10 cellular contexts compared by ENCODE assay signal in the genomic region with DNA sequence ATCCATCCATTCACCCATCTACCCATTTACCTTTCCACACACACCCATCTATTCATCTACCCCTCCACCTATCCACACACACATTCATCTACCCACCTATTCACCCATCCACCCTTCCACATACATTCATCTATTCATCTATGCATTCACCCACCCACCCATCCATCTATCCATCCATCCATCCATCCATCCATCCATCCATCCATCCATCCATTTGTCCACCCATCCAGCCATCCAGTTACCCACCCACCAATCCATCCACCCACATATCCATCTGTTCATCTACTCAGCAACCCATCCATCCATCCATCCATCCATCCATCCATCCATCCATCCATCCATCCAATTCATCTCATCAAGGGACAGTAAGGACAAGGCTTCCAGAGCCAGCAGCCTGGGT.
"Had no signal": no experiment of that assay in that cellular context is flagged by ENCODE, and none has a peak within 500 bp of the region (broad histone marks: within the 10 kb centered on the region; RNA-seq: fewer than 3 reads in every experiment).

No MANE protein-coding gene starts in this region.

- H3K27ac ChIP-seq: GM23248, HL-60 had no signal

- H3K9ac ChIP-seq: GM23248 had no signal

- ATAC-seq: K562 had no signal

- H3K9me3 Mint-ChIP-seq: H9, HFFc6 had no signal

- DNase-seq: GM23248, GOT3, H9, HCEC 1CT, HFFc6, IMR-90, KG1 had no signal

- H3K27ac Mint-ChIP-seq: H9, HFFc6 had no signal

- H3K4me3 Mint-ChIP-seq: H9, HFFc6 had no signal

- H3K4me3 ChIP-seq: GM23248, K562 had no signal

- H2AFZ ChIP-seq: GM23248 had no signal

- FAIRE-seq: H54, K562 had no signal
